Comparison of ENCODE assay signal across 1 cellular context in the genomic region with DNA sequence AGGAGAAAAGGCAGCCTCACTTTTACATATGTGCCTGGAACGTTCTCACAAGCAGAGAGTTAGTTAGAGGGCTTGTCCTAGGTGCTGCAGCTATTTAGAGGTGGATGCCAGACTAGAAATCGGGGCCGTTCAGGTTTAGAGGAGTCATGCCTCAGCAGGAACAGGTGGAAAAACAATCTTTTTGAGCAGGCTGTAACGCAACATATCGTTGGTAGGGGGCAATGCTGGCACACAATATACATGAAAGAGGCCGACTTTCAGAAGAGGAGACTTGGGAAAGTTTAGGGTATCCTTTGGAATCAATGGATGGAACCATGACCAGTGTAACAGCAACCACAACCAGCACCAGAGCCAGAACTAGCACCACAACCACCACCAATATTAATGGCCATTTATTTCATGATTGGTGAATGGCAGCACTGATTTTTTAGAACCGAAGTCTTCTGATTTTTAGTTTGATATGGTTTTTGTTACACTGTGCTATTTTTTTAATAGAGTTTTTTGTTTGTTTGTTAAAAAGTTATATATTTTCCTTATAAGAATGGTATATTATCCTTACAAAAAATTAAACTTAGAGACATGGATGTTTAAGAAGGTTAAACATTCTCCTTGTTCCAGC.
TF ChIP-seq lines count a peak whose summit lies in the region.

No MANE protein-coding gene starts in this region.

TF ChIP-seq in H1, 55 proteins besides CTCF, POLR2A, EP300 and RAD21:
- no peak for TF ChIP-seq ATF3 (IDR thresholded peaks at IDR 0.05; ENCODE audit: insufficient read depth, low read depth, low read length)
